Comparison of ENCODE assay signal across 9 cellular contexts in genomic region chr10:88881335-88881734, GRCh38. TPM values are rescaled to one million over a fixed set of nuclear protein-coding genes. Genes with fewer than 3 reads are reported as not detected.
DNase-seq lines count a peak whose midpoint lies in the region; ATAC-seq and TF ChIP-seq lines count a peak whose summit lies in the region.
"Had no signal": no experiment of that assay in that cellular context is flagged by ENCODE, and none has a peak within 500 bp of the region (broad histone marks: within the 10 kb centered on the region; RNA-seq: fewer than 3 reads in every experiment).

No MANE protein-coding gene starts in this region.

- H3K4me3 ChIP-seq in AG10803 (ENCODE audit: low read length) (peak overlapping the region; percentile 84), Karpas-422 (ENCODE audit: low read length) (peak overlapping the region; percentile 73), muscle layer of colon (ENCODE audit: low read depth in 1 of 2, low read length in 2 of 2) (peak overlapping the region in 1 of 2 donors; percentile 76)

- no peak overlapping the region for H2AFZ ChIP-seq in Karpas-422 (ENCODE audit: low read length)

- DNase-seq in AG10803 (ENCODE audit: low read depth) (no peak), Karpas-422 (no peak), cerebellar cortex (ENCODE audit: low spot score) (peak; percentile 50), NCI-H128 (lab: John Stamatoyannopoulos, UW; ENCODE audit: unreplicated experiment) (no peak), SKM-1 (lab: John Stamatoyannopoulos, UW; ENCODE audit: unreplicated experiment) (no peak)

- H3K4me1 ChIP-seq in Karpas-422 (ENCODE audit: low read length) (peaks cover 70% of the 10 kb centered on the region), muscle layer of colon (ENCODE audit: insufficient read depth, low read length) (peaks cover 8% of the 10 kb centered on the region)

- no peak for TF ChIP-seq CTCF in AG10803 (conservative IDR thresholded peaks at IDR 0.05; ENCODE audit: low read length)

- H3K27me3 ChIP-seq in Karpas-422 (ENCODE audit: low read length), result no peaks in the 10 kb centered on the region
- no peaks in the 10 kb centered on the region for H3K27me3 ChIP-seq in muscle layer of colon (ENCODE audit: control insufficient read depth in 1 of 2, insufficient read depth in 2 of 2, low read length in 2 of 2)

- H3K9ac ChIP-seq in Karpas-422 (ENCODE audit: low read length) (peak overlapping the region; percentile 75), muscle layer of colon (ENCODE audit: low read length) (peak overlapping the region; percentile 68)

- peak overlapping the region; percentile 95 for H3K27ac ChIP-seq in Karpas-422 (ENCODE audit: low read length)
- H3K27ac ChIP-seq in muscle layer of colon (ENCODE audit: low read depth, low read length), result peak overlapping the region; percentile 79

- no peaks in the 10 kb centered on the region for H3K9me2 ChIP-seq in Karpas-422 (replicated peaks; ENCODE audit: insufficient read depth, low read length)

- H3K4me2 ChIP-seq in Karpas-422 (ENCODE audit: low read depth, low read length, poor library complexity, severe bottlenecking), result peak overlapping the region; percentile 87

- peaks cover 53% of the 10 kb centered on the region for H3K79me2 ChIP-seq in Karpas-422 (ENCODE audit: low read length)

- no peaks in the 10 kb centered on the region for H3K36me3 ChIP-seq in Karpas-422 (ENCODE audit: insufficient read depth, low read length)
- no peaks in the 10 kb centered on the region for H3K36me3 ChIP-seq in muscle layer of colon (ENCODE audit: insufficient read depth, low read length)

- no peaks in the 10 kb centered on the region for H3K9me3 ChIP-seq in Karpas-422 (ENCODE audit: low read length)
- H3K9me3 ChIP-seq in muscle layer of colon (ENCODE audit: low read length), result no peaks in the 10 kb centered on the region

- no peak for ATAC-seq in GM18868 (IDR thresholded peaks at IDR 0.05; ENCODE audit: unreplicated experiment)
- ATAC-seq in HG02885 (IDR thresholded peaks at IDR 0.05; ENCODE audit: poor library complexity, unreplicated experiment), result no peak

- H4K20me1 ChIP-seq in Karpas-422 (ENCODE audit: insufficient read depth, low read depth, low read length), result no peaks in the 10 kb centered on the region

RNA-seq across cellular contexts. Expression of gene STAMBPL1, which starts 1.3 kb away (rescaled TPM):
- 38.5 and 44.8 TPM in 2 replicates for total RNA-seq in Karpas-422 (2014; rRNA removed; shearing (Covaris generic); ENCODE audit: low replicate concordance)

RNA-seq across cellular contexts. Expression of gene ANKRD22, which starts 29.7 kb away (rescaled TPM):
- total RNA-seq in Karpas-422 (2014; rRNA removed; shearing (Covaris generic); ENCODE audit: low replicate concordance), result not detected in 2 replicates
- total RNA-seq: pulmonary artery endothelial cell had no signal
